25 cellular contexts compared by ENCODE assay signal in the genomic region with DNA sequence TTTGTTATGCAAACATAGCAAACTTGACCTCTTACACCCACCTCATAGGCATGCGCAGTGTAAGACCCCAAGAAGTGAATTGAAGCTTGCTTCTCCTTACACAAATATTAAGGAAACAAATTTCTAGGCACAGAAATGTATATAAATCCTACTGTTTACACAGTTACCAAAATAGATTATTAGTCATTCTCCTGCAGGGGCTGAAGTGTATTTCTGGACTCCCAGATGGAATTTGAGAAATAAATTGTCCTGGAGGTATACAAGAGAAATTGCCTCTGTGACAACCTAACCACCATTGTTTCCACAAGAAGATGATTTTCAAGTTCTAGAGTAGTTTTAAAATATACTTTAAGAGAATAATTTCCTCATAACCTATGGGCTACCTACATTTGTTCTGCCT.
"Had no signal": no experiment of that assay in that cellular context is flagged by ENCODE, and none has a peak within 500 bp of the region (broad histone marks: within the 10 kb centered on the region; RNA-seq: fewer than 3 reads in every experiment).

No MANE protein-coding gene starts in this region.

- H3K4me1 Mint-ChIP-seq: activated naive CD8-positive, alpha-beta T cell treated with anti-CD3 and anti-CD28 coated beads, Interleukin-2, amount 10 ng/mL, durations not matched to agents 7 days and 5 days; T-cell had no signal

- ATAC-seq: activated CD8-positive, alpha-beta T cell treated with anti-CD3 and anti-CD28 coated beads for 36 hours; K562; Panc1; T-cell had no signal

- H3K27me3 ChIP-seq: adrenal gland had no signal

- H3K27me3 Mint-ChIP-seq: activated CD8-positive, alpha-beta T cell treated with anti-CD3 and anti-CD28 coated beads for 36 hours; activated naive CD8-positive, alpha-beta T cell treated with anti-CD3 and anti-CD28 coated beads, Interleukin-2, amount 10 ng/mL, durations not matched to agents 7 days and 5 days; T-cell had no signal

- H3K36me3 ChIP-seq: adrenal gland, WERI-Rb-1 had no signal

- H3K4me1 ChIP-seq: adrenal gland had no signal

- H3K4me3 Mint-ChIP-seq: activated CD8-positive, alpha-beta T cell treated with anti-CD3 and anti-CD28 coated beads for 36 hours; activated naive CD8-positive, alpha-beta T cell treated with anti-CD3 and anti-CD28 coated beads, Interleukin-2, amount 10 ng/mL, durations not matched to agents 7 days and 5 days; T-cell had no signal

- H3K9me3 ChIP-seq: adrenal gland had no signal

- H3K36me3 Mint-ChIP-seq: activated naive CD8-positive, alpha-beta T cell treated with anti-CD3 and anti-CD28 coated beads, Interleukin-2, amount 10 ng/mL, durations not matched to agents 7 days and 5 days; T-cell had no signal

- H3K27ac ChIP-seq: adrenal gland, WERI-Rb-1 had no signal

- DNase-seq: activated CD4-positive, alpha-beta T cell treated with anti-CD3 and anti-CD28 coated beads for 4 hours; activated CD8-positive, alpha-beta memory T cell treated with anti-CD3 and anti-CD28 coated beads, Interleukin-2, amount 50 U/mL, for 4 hours; activated CD8-positive, alpha-beta T cell treated with anti-CD3 and anti-CD28 coated beads for 36 hours; activated naive CD4-positive, alpha-beta T cell treated with anti-CD3 and anti-CD28 coated beads, Interleukin-2, amount 50 U/mL, for 16 hours; activated naive CD8-positive, alpha-beta T cell treated with anti-CD3 and anti-CD28 coated beads, Interleukin-2, amount 10 ng/mL, durations not matched to agents 7 days and 5 days; adrenal gland; anterior cingulate cortex; central memory CD4-positive, alpha-beta T cell; Kasumi-1; NCI-H1092 treated with DMSO at 0.1 percent for 48 hours; NCI-H1417 treated with DMSO at 0.1 percent for 48 hours; NCI-H1694; NCI-H2029; NCI-H2107; NCI-H2171 treated with DMSO at 0.1 percent for 48 hours; NCI-H226; NCI-H526; NCI-H82; SIG-M5; T-cell; T-helper 2 cell; T1000; WERI-Rb-1 had no signal

- H3K9me3 Mint-ChIP-seq: activated CD8-positive, alpha-beta T cell treated with anti-CD3 and anti-CD28 coated beads for 36 hours had no signal

- H3K27ac Mint-ChIP-seq: activated CD8-positive, alpha-beta T cell treated with anti-CD3 and anti-CD28 coated beads for 36 hours; activated naive CD8-positive, alpha-beta T cell treated with anti-CD3 and anti-CD28 coated beads, Interleukin-2, amount 10 ng/mL, durations not matched to agents 7 days and 5 days; T-cell had no signal

- H3K4me3 ChIP-seq: adrenal gland, K562 had no signal
